Comparison of ENCODE assay signal across 20 cellular contexts in the genomic region with DNA sequence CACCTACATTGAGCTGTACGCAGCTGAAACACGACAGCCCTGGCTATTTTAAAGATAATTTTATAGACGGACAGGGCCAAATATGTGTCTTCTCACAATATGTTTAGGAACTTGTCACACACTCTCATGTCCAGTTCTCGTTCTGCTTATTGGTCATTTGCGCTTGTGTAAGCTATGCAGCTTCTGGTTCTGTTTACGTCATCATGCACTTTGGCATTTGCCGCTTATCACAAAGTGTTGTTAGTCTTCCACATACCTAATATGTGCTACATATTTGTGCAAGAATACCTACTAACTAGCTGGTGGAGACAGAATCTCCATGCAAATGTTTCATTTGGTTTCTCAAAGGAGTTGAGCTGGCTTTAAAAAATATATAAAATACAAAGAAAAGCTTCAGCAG.
"Had no signal": no experiment of that assay in that cellular context is flagged by ENCODE, and none has a peak within 500 bp of the region (broad histone marks: within the 10 kb centered on the region; RNA-seq: fewer than 3 reads in every experiment).

No MANE protein-coding gene starts in this region.

- H3K36me3 ChIP-seq: heart right ventricle, pancreas, right atrium auricular region, thyroid gland had no signal

- H3K4me3 ChIP-seq: heart right ventricle, pancreas, psoas muscle, right atrium auricular region, thyroid gland had no signal

- H3K9me3 ChIP-seq: heart right ventricle, pancreas, psoas muscle, right atrium auricular region, thyroid gland had no signal

- H3K27ac ChIP-seq: pancreas, psoas muscle, right atrium auricular region, thyroid gland had no signal

- H3K4me3 Mint-ChIP-seq: activated B cell treated with CpG ODN at 0.5 μM for 24 hours; activated CD4-positive, alpha-beta memory T cell treated with anti-CD3 and anti-CD28 coated beads for 36 hours; activated naive CD4-positive, alpha-beta T cell treated with anti-CD3 and anti-CD28 coated beads, Interleukin-2, amount 10 ng/mL, durations not matched to agents 7 days and 5 days; activated naive CD8-positive, alpha-beta T cell treated with anti-CD3 and anti-CD28 coated beads, Interleukin-2, amount 50 U/mL, for 24 hours; naive thymus-derived CD8-positive, alpha-beta T cell; stimulated activated naive CD8-positive, alpha-beta T cell treated with anti-CD3 and anti-CD28 coated beads, Interleukin-15, Interleukin-2, amounts not matched to agents 100 ng/mL and 50 ng/mL, for 24 hours had no signal

- H3K27ac Mint-ChIP-seq: activated B cell treated with CpG ODN at 0.5 μM for 24 hours; activated CD4-positive, alpha-beta memory T cell treated with anti-CD3 and anti-CD28 coated beads for 36 hours; activated naive CD4-positive, alpha-beta T cell treated with anti-CD3 and anti-CD28 coated beads, Interleukin-2, amount 10 ng/mL, durations not matched to agents 7 days and 5 days; activated naive CD8-positive, alpha-beta T cell treated with anti-CD3 and anti-CD28 coated beads, Interleukin-2, amount 50 U/mL, for 24 hours; naive thymus-derived CD8-positive, alpha-beta T cell; stimulated activated naive CD8-positive, alpha-beta T cell treated with anti-CD3 and anti-CD28 coated beads, Interleukin-15, Interleukin-2, amounts not matched to agents 100 ng/mL and 50 ng/mL, for 24 hours had no signal

- H3K27me3 Mint-ChIP-seq: activated B cell treated with CpG ODN at 0.5 μM for 24 hours had no signal

- H3K4me1 Mint-ChIP-seq: activated naive CD4-positive, alpha-beta T cell treated with anti-CD3 and anti-CD28 coated beads, Interleukin-2, amount 10 ng/mL, durations not matched to agents 7 days and 5 days had no signal

- H3K4me1 ChIP-seq: pancreas, psoas muscle, right atrium auricular region had no signal

- H3K27me3 ChIP-seq: heart right ventricle, pancreas, right atrium auricular region, thyroid gland had no signal

- H3K9me3 Mint-ChIP-seq: activated CD4-positive, alpha-beta memory T cell treated with anti-CD3 and anti-CD28 coated beads for 36 hours; activated naive CD4-positive, alpha-beta T cell treated with anti-CD3 and anti-CD28 coated beads, Interleukin-2, amount 10 ng/mL, durations not matched to agents 7 days and 5 days; activated naive CD8-positive, alpha-beta T cell treated with anti-CD3 and anti-CD28 coated beads, Interleukin-2, amount 50 U/mL, for 24 hours; naive thymus-derived CD8-positive, alpha-beta T cell; stimulated activated naive CD8-positive, alpha-beta T cell treated with anti-CD3 and anti-CD28 coated beads, Interleukin-15, Interleukin-2, amounts not matched to agents 100 ng/mL and 50 ng/mL, for 24 hours had no signal

- DNase-seq: activated B cell treated with CpG ODN at 0.5 μM for 24 hours; activated CD4-positive, alpha-beta memory T cell treated with anti-CD3 and anti-CD28 coated beads for 36 hours; activated CD4-positive, alpha-beta T cell treated with anti-CD3 and anti-CD28 coated beads for 48 hours; activated effector memory CD4-positive, alpha-beta T cell treated with anti-CD3 and anti-CD28 coated beads, Interleukin-2, amount 50 U/mL, for 16 hours; activated naive CD4-positive, alpha-beta T cell treated with anti-CD3 and anti-CD28 coated beads, Interleukin-2, amount 10 ng/mL, durations not matched to agents 7 days and 5 days; activated naive CD8-positive, alpha-beta T cell treated with anti-CD3 and anti-CD28 coated beads, Interleukin-2, amount 50 U/mL, for 24 hours; activated T-cell treated with anti-CD3 and anti-CD28 coated beads, Interleukin-2, amount 50 U/mL, for 48 hours; effector CD4-positive, alpha-beta T cell; heart right ventricle; islet precursor cell; left colon; naive thymus-derived CD8-positive, alpha-beta T cell; pancreas; psoas muscle; stimulated activated CD4-positive, alpha-beta T cell treated with anti-CD3 and anti-CD28 coated beads, Interleukin-1b, Interleukin-23, amount 100 ng/mL, for 48 hours; substantia nigra; T-helper 1 cell; thyroid gland had no signal

- H3K36me3 Mint-ChIP-seq: activated CD4-positive, alpha-beta memory T cell treated with anti-CD3 and anti-CD28 coated beads for 36 hours; activated naive CD4-positive, alpha-beta T cell treated with anti-CD3 and anti-CD28 coated beads, Interleukin-2, amount 10 ng/mL, durations not matched to agents 7 days and 5 days; naive thymus-derived CD8-positive, alpha-beta T cell had no signal

- ATAC-seq: activated naive CD8-positive, alpha-beta T cell treated with anti-CD3 and anti-CD28 coated beads, Interleukin-2, amount 50 U/mL, for 24 hours; heart right ventricle; left colon; naive thymus-derived CD8-positive, alpha-beta T cell; pancreas; psoas muscle had no signal
